In the genomic region with DNA sequence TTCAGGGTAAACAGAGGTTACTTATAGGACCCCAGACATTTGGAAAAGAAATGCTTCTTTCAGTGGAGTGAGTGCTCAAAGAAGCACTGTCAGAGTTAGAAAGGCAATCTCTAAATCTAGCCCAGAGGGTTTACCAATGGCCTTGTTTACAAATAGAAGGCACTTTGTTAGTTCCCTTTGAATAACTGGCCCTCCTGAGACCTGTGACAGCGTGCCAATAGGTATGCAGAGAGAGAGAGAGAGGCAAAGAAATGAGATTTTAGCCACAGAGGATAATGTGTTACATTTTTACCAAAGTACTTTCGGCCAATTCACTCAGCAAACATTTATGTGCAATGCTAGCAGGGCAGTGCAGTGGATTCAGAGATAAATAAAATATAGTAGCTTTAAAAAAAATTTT, we compare ENCODE assay signal across 28 cellular contexts. TPM values are rescaled to one million over a fixed set of nuclear protein-coding genes. Genes with fewer than 3 reads are reported as not detected.
"Had no signal": no experiment of that assay in that cellular context is flagged by ENCODE, and none has a peak within 500 bp of the region (broad histone marks: within the 10 kb centered on the region; RNA-seq: fewer than 3 reads in every experiment).

No MANE protein-coding gene starts in this region.

- DNase-seq: activated CD4-positive, alpha-beta T cell treated with anti-CD3 and anti-CD28 coated beads for 4 hours; activated CD4-positive, alpha-beta T cell treated with anti-CD3 and anti-CD28 coated beads, Interleukin-2, amount 50 U/mL, for 4 hours; activated CD8-positive, alpha-beta memory T cell treated with anti-CD3 and anti-CD28 coated beads, Interleukin-2, amount 50 U/mL, for 48 hours; activated CD8-positive, alpha-beta T cell treated with anti-CD3 and anti-CD28 coated beads, Interleukin-2, amount 10 ng/mL, durations not matched to agents 7 days and 5 days; activated effector memory CD4-positive, alpha-beta T cell treated with anti-CD3 and anti-CD28 coated beads, Interleukin-2, amount 50 U/mL, for 16 hours; activated naive CD4-positive, alpha-beta T cell treated with Interleukin-2 at 50 U/mL for 16 hours; activated naive CD8-positive, alpha-beta T cell treated with anti-CD3 and anti-CD28 coated beads, Interleukin-2, amount 50 U/mL, for 24 hours; activated T-cell treated with anti-CD3 and anti-CD28 coated beads, Interleukin-2, amount 50 U/mL, for 1 hour; amniotic stem cell; Karpas-422; MM.1S; NCI-H1105; NCI-H146; NCI-H187 treated with DMSO at 0.1 percent for 48 hours; NCI-H2081 treated with DMSO at 0.1 percent for 48 hours; NCI-H510A treated with DMSO at 0.1 percent for 48 hours; NCI-H69; PC-9; SHP77 treated with DMSO at 0.1 percent for 48 hours; T-helper 1 cell; WERI-Rb-1 had no signal

- ATAC-seq: activated CD4-positive, CD25-positive, alpha-beta regulatory T cell treated with anti-CD3 and anti-CD28 coated beads, Interleukin-2, amount 50 U/mL, for 24 hours; activated CD8-positive, alpha-beta T cell treated with anti-CD3 and anti-CD28 coated beads, Interleukin-2, amount 10 ng/mL, durations not matched to agents 7 days and 5 days; activated naive CD4-positive, alpha-beta T cell treated with anti-CD3 and anti-CD28 coated beads, Interleukin-2, amount 50 U/mL, for 72 hours; activated naive CD8-positive, alpha-beta T cell treated with anti-CD3 and anti-CD28 coated beads, Interleukin-2, amount 50 U/mL, for 24 hours; K562 had no signal

- H3K4me1 Mint-ChIP-seq: activated naive CD8-positive, alpha-beta T cell treated with anti-CD3 and anti-CD28 coated beads, Interleukin-2, amount 50 U/mL, for 24 hours; brain; central memory CD8-positive, alpha-beta T cell had no signal

- H2AFZ ChIP-seq: PC-9 had no signal

- H3K4me2 ChIP-seq: PC-9 had no signal

- H3K4me3 ChIP-seq: K562, PC-9, SK-N-MC had no signal

- H3K4me3 Mint-ChIP-seq: activated CD8-positive, alpha-beta T cell treated with anti-CD3 and anti-CD28 coated beads, Interleukin-2, amount 10 ng/mL, durations not matched to agents 7 days and 5 days; activated naive CD8-positive, alpha-beta T cell treated with anti-CD3 and anti-CD28 coated beads, Interleukin-2, amount 50 U/mL, for 24 hours; brain; central memory CD8-positive, alpha-beta T cell had no signal

- H3K9me3 Mint-ChIP-seq: activated naive CD4-positive, alpha-beta T cell treated with anti-CD3 and anti-CD28 coated beads, Interleukin-2, amount 50 U/mL, for 72 hours; activated naive CD8-positive, alpha-beta T cell treated with anti-CD3 and anti-CD28 coated beads, Interleukin-2, amount 50 U/mL, for 24 hours; central memory CD8-positive, alpha-beta T cell had no signal

- H3K36me3 ChIP-seq: WERI-Rb-1 had no signal

- H3K27ac Mint-ChIP-seq: activated CD8-positive, alpha-beta T cell treated with anti-CD3 and anti-CD28 coated beads, Interleukin-2, amount 10 ng/mL, durations not matched to agents 7 days and 5 days; activated naive CD4-positive, alpha-beta T cell treated with anti-CD3 and anti-CD28 coated beads, Interleukin-2, amount 50 U/mL, for 72 hours; activated naive CD8-positive, alpha-beta T cell treated with anti-CD3 and anti-CD28 coated beads, Interleukin-2, amount 50 U/mL, for 24 hours; brain had no signal

- H3K27ac ChIP-seq: PC-9, SK-N-MC, WERI-Rb-1 had no signal

- H3K36me3 Mint-ChIP-seq: activated naive CD4-positive, alpha-beta T cell treated with anti-CD3 and anti-CD28 coated beads, Interleukin-2, amount 50 U/mL, for 72 hours; brain had no signal

RNA-seq across cellular contexts. Expression of a gene that starts 41.9 kb away (rescaled TPM):
- total RNA-seq: activated CD8-positive, alpha-beta T cell treated with anti-CD3 and anti-CD28 coated beads, Interleukin-2, amount 10 ng/mL, durations not matched to agents 7 days and 5 days; activated naive CD4-positive, alpha-beta T cell treated with anti-CD3 and anti-CD28 coated beads, Interleukin-2, amount 50 U/mL, for 72 hours; PC-9; T-helper 2 cell treated with Interferon-gamma antibody and Interleukin-4, amounts not matched to agents 100 ng/mL and 5 ng/mL, for 36 hours had no signal
